Comparison of ENCODE assay signal across 8 cellular contexts in genomic region chr11:71792621-71793235, GRCh38. TPM values are rescaled to one million over a fixed set of nuclear protein-coding genes. Genes with fewer than 3 reads are reported as not detected.
DNase-seq lines count a peak whose midpoint lies in the region; ATAC-seq, FAIRE-seq and TF ChIP-seq lines count a peak whose summit lies in the region.
"Not testable (repeated sequence)": the region's sequence is repeated elsewhere in the genome, so short reads cannot be mapped to it uniquely, and the experiment has no call there.

No MANE protein-coding gene starts in this region.

- not testable (repeated sequence) for H3K9me3 Mint-ChIP-seq in activated CD8-positive, alpha-beta memory T cell treated with anti-CD3 and anti-CD28 coated beads, Interleukin-2, amount 10 ng/mL, durations not matched to agents 7 days and 5 days (ENCODE audit: low read depth)

- not testable (repeated sequence) for H3K9me3 ChIP-seq in Karpas-422 (ENCODE audit: low read length); SJSA1 (replicated peaks); left ventricle myocardium inferior (replicated peaks); pancreas; thoracic aorta

- H3K36me3 Mint-ChIP-seq in activated CD8-positive, alpha-beta memory T cell treated with anti-CD3 and anti-CD28 coated beads, Interleukin-2, amount 10 ng/mL, durations not matched to agents 7 days and 5 days, result not testable (repeated sequence)

- H3K27me3 ChIP-seq in Karpas-422 (ENCODE audit: low read length); SJSA1 (replicated peaks); left ventricle myocardium inferior (ENCODE audit: low read depth); pancreas; thoracic aorta (replicated peaks; ENCODE audit: insufficient read depth): not testable (repeated sequence)

- not testable (repeated sequence) for H3K27ac ChIP-seq in Karpas-422 (ENCODE audit: low read length); SJSA1; left ventricle myocardium inferior (replicated peaks); pancreas; thoracic aorta

- peaks cover 19% of the 10 kb centered on the region for H3K4me1 Mint-ChIP-seq in activated CD8-positive, alpha-beta memory T cell treated with anti-CD3 and anti-CD28 coated beads, Interleukin-2, amount 10 ng/mL, durations not matched to agents 7 days and 5 days

- intact Hi-C loops in left ventricle myocardium inferior (cut with micrococcal nuclease); pancreas (cut with DNase I): not testable (repeated sequence)

- not testable (repeated sequence) for H3K4me3 ChIP-seq in Karpas-422 (ENCODE audit: low read length); SJSA1; cardiac fibroblast (replicated peaks in 1 of 2; ENCODE audit: low read depth in 2 of 2, low read length in 2 of 2); left ventricle myocardium inferior; pancreas; thoracic aorta

- not testable (repeated sequence) for H4K20me1 ChIP-seq in Karpas-422 (ENCODE audit: insufficient read depth, low read depth, low read length)

- WGBS in pancreas, 2 donors, result 53 to 68% methylated on average over 5 to 6 of the region's 6 CpGs

- H3K4me1 ChIP-seq in Karpas-422 (ENCODE audit: low read length), result peaks cover 13% of the 10 kb centered on the region
- H3K4me1 ChIP-seq in SJSA1 (replicated peaks); pancreas; thoracic aorta (ENCODE audit: control insufficient read depth in 1 of 2, low read depth in 2 of 2): not testable (repeated sequence)
- peaks cover 11% of the 10 kb centered on the region for H3K4me1 ChIP-seq in left ventricle myocardium inferior

- H3K4me3 Mint-ChIP-seq in activated CD8-positive, alpha-beta memory T cell treated with anti-CD3 and anti-CD28 coated beads, Interleukin-2, amount 10 ng/mL, durations not matched to agents 7 days and 5 days, result not testable (repeated sequence)

- TF ChIP-seq CTCF in cardiac fibroblast (IDR thresholded peaks at IDR 0.05; ENCODE audit: low read depth, low read length) (peak; percentile 52), left ventricle myocardium inferior (IDR thresholded peaks at IDR 0.05; ENCODE audit: borderline replicate concordance) (peak; percentile 75), pancreas (IDR thresholded peaks at IDR 0.05) (peak; percentile 33 to 55 (median 50)), thoracic aorta (IDR thresholded peaks at IDR 0.05) (peak; percentile 53)

- peak; percentile 80 for DNase-seq in DMS53 (lab: John Stamatoyannopoulos, UW)
- peak; percentile 59 for DNase-seq in Karpas-422
- peak; percentile 10 to 51 for DNase-seq in SJSA1 (ENCODE audit: low read depth in 1 of 2, low spot score in 2 of 2)
- peak; percentile 66 for DNase-seq in activated CD8-positive, alpha-beta memory T cell treated with anti-CD3 and anti-CD28 coated beads, Interleukin-2, amount 10 ng/mL, durations not matched to agents 7 days and 5 days
- DNase-seq in cardiac fibroblast (ENCODE audit: low read depth in 2 of 2), result peak; percentile 48 to 59
- DNase-seq in left ventricle myocardium inferior, result peak; percentile 40
- peak in 4 of 6 donors; percentile 27 to 70 (median 62) for DNase-seq in pancreas
- not testable (repeated sequence) for DNase-seq in thoracic aorta (ENCODE audit: low spot score)

- ATAC-seq in activated CD8-positive, alpha-beta memory T cell treated with anti-CD3 and anti-CD28 coated beads, Interleukin-2, amount 10 ng/mL, durations not matched to agents 7 days and 5 days; pancreas; thoracic aorta (ENCODE audit: insufficient number of reproducible peaks, low FRiP score, low read depth): not testable (repeated sequence)

- not testable (repeated sequence) for H3K79me2 ChIP-seq in Karpas-422 (ENCODE audit: low read length)

- not testable (repeated sequence) for H3K36me3 ChIP-seq in Karpas-422 (ENCODE audit: insufficient read depth, low read length); SJSA1; left ventricle myocardium inferior; pancreas; thoracic aorta

- H3K27ac Mint-ChIP-seq in activated CD8-positive, alpha-beta memory T cell treated with anti-CD3 and anti-CD28 coated beads, Interleukin-2, amount 10 ng/mL, durations not matched to agents 7 days and 5 days, result not testable (repeated sequence)

- not testable (repeated sequence) for H2AFZ ChIP-seq in Karpas-422 (ENCODE audit: low read length)

- not testable (repeated sequence) for H3K9me2 ChIP-seq in Karpas-422 (replicated peaks; ENCODE audit: insufficient read depth, low read length)

- H3K9ac ChIP-seq in Karpas-422 (ENCODE audit: low read length), result not testable (repeated sequence)

- CTCF ChIA-PET in activated CD8-positive, alpha-beta memory T cell treated with anti-CD3 and anti-CD28 coated beads, Interleukin-2, amount 10 ng/mL, durations not matched to agents 7 days and 5 days (lab: Charles Lee), result interaction anchor here (1.0 to 1.7 kb wide), 2 partner anchors 7 to 21 kb away, joined by 3 to 5 read pairs; no protein-coding TSS in a partner anchor

- not testable (repeated sequence) for H3K27me3 Mint-ChIP-seq in activated CD8-positive, alpha-beta memory T cell treated with anti-CD3 and anti-CD28 coated beads, Interleukin-2, amount 10 ng/mL, durations not matched to agents 7 days and 5 days

- FAIRE-seq in pancreas (lab: Jason Lieb, UNC), result not testable (repeated sequence)

- not testable (repeated sequence) for H3K4me2 ChIP-seq in Karpas-422 (ENCODE audit: low read depth, low read length, poor library complexity, severe bottlenecking)

RNA-seq across cellular contexts. Expression of gene DEFB108B, which starts 40.3 kb away (rescaled TPM):
- not detected in 2 replicates for total RNA-seq in Karpas-422 (2014; rRNA removed; shearing (Covaris generic); ENCODE audit: low replicate concordance)
- not detected in 2 replicates for total RNA-seq in SJSA1 (2014; rRNA removed; shearing (Covaris generic))
- total RNA-seq in activated CD8-positive, alpha-beta memory T cell treated with anti-CD3 and anti-CD28 coated beads, Interleukin-2, amount 10 ng/mL, durations not matched to agents 7 days and 5 days, result not detected
- total RNA-seq in left ventricle myocardium inferior, result not detected
- not detected for total RNA-seq in pancreas
- polyA plus RNA-seq in pancreas, result not detected
- not detected for total RNA-seq in thoracic aorta
